1 cellular context compared by ENCODE assay signal in the genomic region with DNA sequence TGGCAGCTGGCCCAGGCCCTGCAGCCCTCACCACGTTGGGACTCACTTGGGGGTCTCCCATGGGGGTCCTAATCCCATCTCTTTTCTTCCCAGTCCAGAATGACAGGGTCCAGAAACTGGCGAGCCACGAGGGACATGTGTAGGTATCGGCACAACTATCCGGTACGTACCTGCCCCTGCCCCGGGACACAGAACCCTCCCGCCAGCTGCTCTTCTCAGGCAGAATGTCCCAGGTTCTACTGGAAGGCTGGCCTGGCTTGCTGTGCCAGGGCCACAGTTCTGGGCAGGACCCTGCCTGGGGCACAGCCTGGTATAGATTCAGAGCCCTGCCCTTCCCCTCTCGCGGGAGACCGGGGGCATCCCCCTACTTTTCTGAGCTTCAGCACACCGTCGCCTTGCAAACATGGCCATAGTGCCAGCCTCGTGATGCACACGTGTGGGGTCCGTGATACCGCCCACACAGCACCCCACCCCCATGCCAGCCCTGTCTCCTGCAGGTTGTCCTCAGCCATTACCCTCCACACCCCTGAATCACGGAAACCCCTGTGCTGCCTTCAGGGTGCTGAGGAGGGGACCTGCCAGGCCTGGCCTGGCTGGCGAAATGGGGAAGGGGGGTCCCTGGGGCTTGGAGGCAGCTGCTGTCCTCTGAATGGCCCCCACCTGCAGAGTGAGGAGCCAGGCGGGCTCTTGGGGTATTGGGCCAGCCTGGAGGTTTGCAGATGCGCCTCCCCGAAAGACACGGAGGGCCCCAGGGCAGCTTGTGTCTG.
A peak's percentile ranks its signal among the peaks of the same experiment; 100 is the strongest.
TF ChIP-seq lines count a peak whose summit lies in the region.

No MANE protein-coding gene starts in this region.

TF ChIP-seq in HepG2, 621 proteins besides CTCF, POLR2A, EP300 and RAD21 (continues in another document):
- TF ChIP-seq ZSCAN22 (CRISPR knock-in tag; IDR thresholded peaks at IDR 0.05) (no peak), PCBP1 (IDR thresholded peaks at IDR 0.05; ENCODE audit: borderline replicate concordance, low read depth, low read length) (peak; percentile 68; the same call in 1 of the 2 replicates), KLF6 (CRISPR knock-in tag; IDR thresholded peaks at IDR 0.05) (no peak), SYNCRIP (IDR thresholded peaks at IDR 0.05; ENCODE audit: insufficient read depth, low read depth, low read length) (no peak), RCOR2 (CRISPR knock-in tag; IDR thresholded peaks at IDR 0.05) (no peak), ZBTB44 (CRISPR knock-in tag; IDR thresholded peaks at IDR 0.05) (no peak), NRL (CRISPR knock-in tag; IDR thresholded peaks at IDR 0.05; ENCODE audit: borderline replicate concordance) (peak; percentile 74; the same call in 1 of the 2 replicates), ZFP36L1 (CRISPR knock-in tag; IDR thresholded peaks at IDR 0.05) (no peak), ZMAT5 (CRISPR knock-in tag; IDR thresholded peaks at IDR 0.05; ENCODE audit: borderline replicate concordance, low read depth) (no peak), BCL3 (CRISPR knock-in tag; IDR thresholded peaks at IDR 0.05) (0 out of 2 replicates have a peak, but pooled peaks have one; percentile 39), CBFB (CRISPR knock-in tag; IDR thresholded peaks at IDR 0.05) (no peak), SPEN (CRISPR knock-in tag; IDR thresholded peaks at IDR 0.05; ENCODE audit: low read depth) (0 out of 2 replicates have a peak, but pooled peaks have one; percentile 5), RBAK (CRISPR knock-in tag; IDR thresholded peaks at IDR 0.05) (no peak), ZNF143 (CRISPR knock-in tag; IDR thresholded peaks at IDR 0.05) (no peak), ZNF460 (CRISPR knock-in tag; IDR thresholded peaks at IDR 0.05; ENCODE audit: borderline replicate concordance) (no peak), HDAC1 (CRISPR knock-in tag; IDR thresholded peaks at IDR 0.05) (no peak), SP1 (IDR thresholded peaks at IDR 0.05) (no peak), SP1 (CRISPR knock-in tag; IDR thresholded peaks at IDR 0.05) (peak; percentile 4; the same call in 1 of the 2 replicates), ZBTB38 (CRISPR knock-in tag; IDR thresholded peaks at IDR 0.05) (peak; percentile 66; the same call in 1 of the 2 replicates), NFIB (CRISPR knock-in tag; IDR thresholded peaks at IDR 0.05; ENCODE audit: borderline replicate concordance) (no peak), SCMH1 (CRISPR knock-in tag; IDR thresholded peaks at IDR 0.05; ENCODE audit: borderline replicate concordance) (no peak), MTF1 (CRISPR knock-in tag; IDR thresholded peaks at IDR 0.05) (no peak), NCOA5 (CRISPR knock-in tag; IDR thresholded peaks at IDR 0.05) (no peak), NPAS2 (CRISPR knock-in tag; IDR thresholded peaks at IDR 0.05; ENCODE audit: borderline replicate concordance) (no peak), PAX8 (CRISPR knock-in tag; IDR thresholded peaks at IDR 0.05; ENCODE audit: borderline replicate concordance) (no peak), ZNF816 (CRISPR knock-in tag; IDR thresholded peaks at IDR 0.05; ENCODE audit: borderline replicate concordance) (no peak), KDM5A (IDR thresholded peaks at IDR 0.05; ENCODE audit: borderline replicate concordance, low read length) (no peak)
- TF ChIP-seq, protein P1, sequence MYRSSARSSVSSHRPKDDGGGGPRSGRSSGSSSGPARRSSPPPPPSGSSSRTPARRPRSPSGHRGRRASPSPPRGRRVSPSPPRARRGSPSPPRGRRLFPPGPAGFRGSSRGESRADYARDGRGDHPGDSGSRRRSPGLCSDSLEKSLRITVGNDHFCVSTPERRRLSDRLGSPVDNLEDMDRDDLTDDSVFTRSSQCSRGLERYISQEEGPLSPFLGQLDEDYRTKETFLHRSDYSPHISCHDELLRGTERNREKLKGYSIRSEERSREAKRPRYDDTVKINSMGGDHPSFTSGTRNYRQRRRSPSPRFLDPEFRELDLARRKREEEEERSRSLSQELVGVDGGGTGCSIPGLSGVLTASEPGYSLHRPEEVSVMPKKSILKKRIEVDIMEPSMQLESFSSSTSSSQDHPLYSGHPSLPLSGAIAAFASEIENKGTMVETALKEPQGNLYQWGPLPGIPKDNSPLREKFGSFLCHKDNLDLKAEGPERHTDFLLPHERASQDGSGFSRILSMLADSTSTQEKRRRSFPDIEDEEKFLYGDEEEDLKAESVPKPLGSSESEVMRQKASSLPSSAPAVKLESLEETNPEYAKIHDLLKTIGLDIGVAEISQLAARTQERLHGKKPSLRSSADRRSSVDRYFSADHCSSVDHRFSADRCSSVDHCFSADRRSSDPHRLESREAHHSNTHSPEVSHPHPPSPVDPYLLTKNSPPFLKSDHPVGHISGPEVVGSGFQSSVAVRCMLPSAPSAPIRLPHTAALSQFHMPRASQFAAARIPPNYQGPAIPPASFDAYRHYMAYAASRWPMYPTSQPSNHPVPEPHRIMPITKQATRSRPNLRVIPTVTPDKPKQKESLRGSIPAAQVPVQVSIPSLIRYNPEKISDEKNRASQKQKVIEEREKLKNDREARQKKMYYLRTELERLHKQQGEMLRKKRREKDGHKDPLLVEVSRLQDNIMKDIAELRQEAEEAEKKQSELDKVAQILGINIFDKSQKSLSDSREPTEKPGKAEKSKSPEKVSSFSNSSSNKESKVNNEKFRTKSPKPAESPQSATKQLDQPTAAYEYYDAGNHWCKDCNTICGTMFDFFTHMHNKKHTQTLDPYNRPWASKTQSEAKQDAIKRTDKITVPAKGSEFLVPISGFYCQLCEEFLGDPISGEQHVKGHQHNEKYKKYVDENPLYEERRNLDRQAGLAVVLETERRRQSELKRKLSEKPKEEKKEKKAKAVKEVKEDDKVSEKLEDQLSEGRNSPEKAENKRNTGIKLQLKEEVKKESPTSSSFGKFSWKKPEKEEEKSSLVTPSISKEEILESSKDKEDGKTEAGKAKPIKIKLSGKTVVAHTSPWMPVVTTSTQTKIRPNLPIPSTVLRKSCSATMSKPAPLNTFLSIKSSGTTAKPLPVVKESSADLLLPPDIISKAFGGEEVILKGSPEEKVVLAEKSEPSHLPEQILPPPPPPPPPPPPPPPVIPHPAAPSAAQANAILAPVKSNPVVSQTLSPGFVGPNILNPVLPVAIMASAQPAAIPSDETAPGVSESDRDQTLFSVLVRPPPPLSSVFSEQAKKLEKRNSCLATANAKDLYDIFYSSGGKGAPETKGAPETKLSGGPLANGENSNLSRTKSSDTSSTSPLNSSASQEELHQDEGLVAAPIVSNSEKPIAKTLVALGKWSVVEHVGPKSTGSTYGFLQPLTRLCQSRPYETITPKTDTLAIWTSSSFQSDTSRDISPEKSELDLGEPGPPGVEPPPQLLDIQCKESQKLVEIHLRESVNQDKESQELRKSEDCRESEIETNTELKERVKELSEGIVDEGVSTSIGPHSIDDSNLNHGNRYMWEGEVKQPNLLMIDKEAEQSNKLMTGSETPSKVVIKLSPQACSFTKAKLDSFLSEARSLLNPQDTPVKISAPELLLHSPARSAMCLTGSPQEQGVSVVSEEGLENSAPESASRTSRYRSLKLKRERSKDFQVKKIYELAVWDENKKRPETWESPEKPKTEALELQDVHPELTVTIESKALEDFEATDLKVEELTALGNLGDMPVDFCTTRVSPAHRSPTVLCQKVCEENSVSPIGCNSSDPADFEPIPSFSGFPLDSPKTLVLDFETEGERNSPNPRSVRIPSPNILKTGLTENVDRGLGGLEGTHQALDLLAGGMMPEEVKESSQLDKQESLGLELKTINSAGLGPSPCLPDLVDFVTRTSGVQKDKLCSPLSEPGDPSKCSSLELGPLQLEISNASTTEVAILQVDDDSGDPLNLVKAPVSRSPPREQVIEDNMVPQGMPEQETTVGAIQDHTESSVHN (CRISPR knock-in tag; IDR thresholded peaks at IDR 0.05), result no peak
- TF ChIP-seq, protein P2, sequence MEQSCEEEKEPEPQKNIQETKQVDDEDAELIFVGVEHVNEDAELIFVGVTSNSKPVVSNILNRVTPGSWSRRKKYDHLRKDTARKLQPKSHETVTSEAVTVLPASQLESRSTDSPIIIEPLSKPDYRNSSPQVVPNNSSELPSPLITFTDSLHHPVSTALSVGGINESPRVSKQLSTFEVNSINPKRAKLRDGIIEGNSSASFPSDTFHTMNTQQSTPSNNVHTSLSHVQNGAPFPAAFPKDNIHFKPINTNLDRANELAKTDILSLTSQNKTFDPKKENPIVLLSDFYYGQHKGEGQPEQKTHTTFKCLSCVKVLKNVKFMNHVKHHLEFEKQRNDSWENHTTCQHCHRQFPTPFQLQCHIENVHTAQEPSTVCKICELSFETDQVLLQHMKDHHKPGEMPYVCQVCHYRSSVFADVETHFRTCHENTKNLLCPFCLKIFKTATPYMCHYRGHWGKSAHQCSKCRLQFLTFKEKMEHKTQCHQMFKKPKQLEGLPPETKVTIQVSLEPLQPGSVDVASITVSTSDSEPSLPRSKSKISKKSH (CRISPR knock-in tag; IDR thresholded peaks at IDR 0.05; ENCODE audit: borderline replicate concordance), result no peak
- TF ChIP-seq, protein P3, sequence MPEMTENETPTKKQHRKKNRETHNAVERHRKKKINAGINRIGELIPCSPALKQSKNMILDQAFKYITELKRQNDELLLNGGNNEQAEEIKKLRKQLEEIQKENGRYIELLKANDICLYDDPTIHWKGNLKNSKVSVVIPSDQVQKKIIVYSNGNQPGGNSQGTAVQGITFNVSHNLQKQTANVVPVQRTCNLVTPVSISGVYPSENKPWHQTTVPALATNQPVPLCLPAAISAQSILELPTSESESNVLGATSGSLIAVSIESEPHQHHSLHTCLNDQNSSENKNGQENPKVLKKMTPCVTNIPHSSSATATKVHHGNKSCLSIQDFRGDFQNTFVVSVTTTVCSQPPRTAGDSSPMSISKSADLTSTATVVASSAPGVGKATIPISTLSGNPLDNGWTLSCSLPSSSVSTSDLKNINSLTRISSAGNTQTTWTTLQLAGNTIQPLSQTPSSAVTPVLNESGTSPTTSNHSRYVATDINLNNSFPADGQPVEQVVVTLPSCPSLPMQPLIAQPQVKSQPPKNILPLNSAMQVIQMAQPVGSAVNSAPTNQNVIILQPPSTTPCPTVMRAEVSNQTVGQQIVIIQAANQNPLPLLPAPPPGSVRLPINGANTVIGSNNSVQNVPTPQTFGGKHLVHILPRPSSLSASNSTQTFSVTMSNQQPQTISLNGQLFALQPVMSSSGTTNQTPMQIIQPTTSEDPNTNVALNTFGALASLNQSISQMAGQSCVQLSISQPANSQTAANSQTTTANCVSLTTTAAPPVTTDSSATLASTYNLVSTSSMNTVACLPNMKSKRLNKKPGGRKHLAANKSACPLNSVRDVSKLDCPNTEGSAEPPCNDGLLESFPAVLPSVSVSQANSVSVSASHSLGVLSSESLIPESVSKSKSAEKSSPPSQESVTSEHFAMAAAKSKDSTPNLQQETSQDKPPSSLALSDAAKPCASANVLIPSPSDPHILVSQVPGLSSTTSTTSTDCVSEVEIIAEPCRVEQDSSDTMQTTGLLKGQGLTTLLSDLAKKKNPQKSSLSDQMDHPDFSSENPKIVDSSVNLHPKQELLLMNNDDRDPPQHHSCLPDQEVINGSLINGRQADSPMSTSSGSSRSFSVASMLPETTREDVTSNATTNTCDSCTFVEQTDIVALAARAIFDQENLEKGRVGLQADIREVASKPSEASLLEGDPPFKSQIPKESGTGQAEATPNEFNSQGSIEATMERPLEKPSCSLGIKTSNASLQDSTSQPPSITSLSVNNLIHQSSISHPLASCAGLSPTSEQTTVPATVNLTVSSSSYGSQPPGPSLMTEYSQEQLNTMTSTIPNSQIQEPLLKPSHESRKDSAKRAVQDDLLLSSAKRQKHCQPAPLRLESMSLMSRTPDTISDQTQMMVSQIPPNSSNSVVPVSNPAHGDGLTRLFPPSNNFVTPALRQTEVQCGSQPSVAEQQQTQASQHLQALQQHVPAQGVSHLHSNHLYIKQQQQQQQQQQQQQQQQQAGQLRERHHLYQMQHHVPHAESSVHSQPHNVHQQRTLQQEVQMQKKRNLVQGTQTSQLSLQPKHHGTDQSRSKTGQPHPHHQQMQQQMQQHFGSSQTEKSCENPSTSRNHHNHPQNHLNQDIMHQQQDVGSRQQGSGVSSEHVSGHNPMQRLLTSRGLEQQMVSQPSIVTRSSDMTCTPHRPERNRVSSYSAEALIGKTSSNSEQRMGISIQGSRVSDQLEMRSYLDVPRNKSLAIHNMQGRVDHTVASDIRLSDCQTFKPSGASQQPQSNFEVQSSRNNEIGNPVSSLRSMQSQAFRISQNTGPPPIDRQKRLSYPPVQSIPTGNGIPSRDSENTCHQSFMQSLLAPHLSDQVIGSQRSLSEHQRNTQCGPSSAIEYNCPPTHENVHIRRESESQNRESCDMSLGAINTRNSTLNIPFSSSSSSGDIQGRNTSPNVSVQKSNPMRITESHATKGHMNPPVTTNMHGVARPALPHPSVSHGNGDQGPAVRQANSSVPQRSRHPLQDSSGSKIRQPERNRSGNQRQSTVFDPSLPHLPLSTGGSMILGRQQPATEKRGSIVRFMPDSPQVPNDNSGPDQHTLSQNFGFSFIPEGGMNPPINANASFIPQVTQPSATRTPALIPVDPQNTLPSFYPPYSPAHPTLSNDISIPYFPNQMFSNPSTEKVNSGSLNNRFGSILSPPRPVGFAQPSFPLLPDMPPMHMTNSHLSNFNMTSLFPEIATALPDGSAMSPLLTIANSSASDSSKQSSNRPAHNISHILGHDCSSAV (CRISPR knock-in tag; IDR thresholded peaks at IDR 0.05; ENCODE audit: borderline replicate concordance), result no peak
- TF ChIP-seq, protein P4, sequence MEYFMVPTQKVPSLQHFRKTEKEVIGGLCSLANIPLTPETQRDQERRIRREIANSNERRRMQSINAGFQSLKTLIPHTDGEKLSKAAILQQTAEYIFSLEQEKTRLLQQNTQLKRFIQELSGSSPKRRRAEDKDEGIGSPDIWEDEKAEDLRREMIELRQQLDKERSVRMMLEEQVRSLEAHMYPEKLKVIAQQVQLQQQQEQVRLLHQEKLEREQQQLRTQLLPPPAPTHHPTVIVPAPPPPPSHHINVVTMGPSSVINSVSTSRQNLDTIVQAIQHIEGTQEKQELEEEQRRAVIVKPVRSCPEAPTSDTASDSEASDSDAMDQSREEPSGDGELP (IDR thresholded peaks at IDR 0.05; ENCODE audit: borderline replicate concordance, low read depth), result no peak
